9 cellular contexts compared by ENCODE assay signal in genomic region chr6:24358219-24358821, GRCh38. TPM values are rescaled to one million over a fixed set of nuclear protein-coding genes. Genes with fewer than 3 reads are reported as not detected.
DNase-seq lines count a peak whose midpoint lies in the region; ATAC-seq, FAIRE-seq and TF ChIP-seq lines count a peak whose summit lies in the region.
"Had no signal": no experiment of that assay in that cellular context is flagged by ENCODE, and none has a peak within 500 bp of the region (broad histone marks: within the 10 kb centered on the region; RNA-seq: fewer than 3 reads in every experiment).

No MANE protein-coding gene starts in this region.

- H3K27ac ChIP-seq in adrenal gland (no peak overlapping the region), transverse colon (peak overlapping the region in 3 of 4 donors; percentile 53 to 65 (median 59))
- H3K27ac ChIP-seq: neutrophil had no signal

- FAIRE-seq in urothelium cell line (lab: Jason Lieb, UNC): no peak

- ATAC-seq in memory B cell (ENCODE audit: low read depth) (no peak), HG02763 (IDR thresholded peaks at IDR 0.05; ENCODE audit: unreplicated experiment) (no peak)

- in situ Hi-C loops in transverse colon (cut with MboI; ENCODE audit: low pct_ligation_motif_present in 1 of 4, low pct_unique_long_range_greater_than_20kb in 1 of 4, low sequenced_read_pairs in 3 of 4): no loop called here

- TF ChIP-seq CTCF in adrenal gland (IDR thresholded peaks at IDR 0.05) (no peak), transverse colon (IDR thresholded peaks at IDR 0.05) (no peak)

- H3K9me3 ChIP-seq in adrenal gland (replicated peaks in 1 of 3) (no peaks in the 10 kb centered on the region), transverse colon (no peaks in the 10 kb centered on the region)
- H3K9me3 ChIP-seq: neutrophil had no signal

- H3K36me3 ChIP-seq in adrenal gland (replicated peaks in 1 of 2) (no peaks in the 10 kb centered on the region), transverse colon (no peaks in the 10 kb centered on the region)
- H3K36me3 ChIP-seq: neutrophil had no signal

- H3K4me3 ChIP-seq in adrenal gland: peak overlapping the region in 2 of 4 donors; percentile 7 to 44
- peak overlapping the region in 3 of 4 donors; percentile 38 to 58 (median 47) for H3K4me3 ChIP-seq in transverse colon

- H3K4me1 Mint-ChIP-seq in activated naive CD4-positive, alpha-beta T cell treated with anti-CD3 and anti-CD28 coated beads, Interleukin-2, amount 10 ng/mL, durations not matched to agents 7 days and 5 days: peaks cover 20% of the 10 kb centered on the region
- peaks cover 17% of the 10 kb centered on the region for H3K4me1 Mint-ChIP-seq in memory B cell

- H3K27me3 ChIP-seq in adrenal gland (no peaks in the 10 kb centered on the region), transverse colon (peaks cover 5% of the 10 kb centered on the region)

- peak; percentile 21 for DNase-seq in activated naive CD4-positive, alpha-beta T cell treated with anti-CD3 and anti-CD28 coated beads, Interleukin-2, amount 10 ng/mL, durations not matched to agents 7 days and 5 days
- no peak for DNase-seq in activated naive CD4-positive, alpha-beta T cell (lab: John Stamatoyannopoulos, UW)
- DNase-seq in adrenal gland (peak in 5 of 7 donors; percentile 15 to 63 (median 37)), memory B cell (ENCODE audit: low spot score in 2 of 2) (no peak), transverse colon (no peak), urothelium cell line (ENCODE audit: low spot score) (no peak), NCI-H2196 (lab: John Stamatoyannopoulos, UW; ENCODE audit: unreplicated experiment) (no peak)

- no peaks in the 10 kb centered on the region for H3K36me3 Mint-ChIP-seq in activated naive CD4-positive, alpha-beta T cell treated with anti-CD3 and anti-CD28 coated beads, Interleukin-2, amount 10 ng/mL, durations not matched to agents 7 days and 5 days
- no peaks in the 10 kb centered on the region for H3K36me3 Mint-ChIP-seq in memory B cell

- TF ChIP-seq POLR2A in adrenal gland (IDR thresholded peaks at IDR 0.05): no peak
- no peak for TF ChIP-seq POLR2A in transverse colon (IDR thresholded peaks at IDR 0.05)

- H3K9me3 Mint-ChIP-seq in activated naive CD4-positive, alpha-beta T cell treated with anti-CD3 and anti-CD28 coated beads, Interleukin-2, amount 10 ng/mL, durations not matched to agents 7 days and 5 days: no peaks in the 10 kb centered on the region
- H3K9me3 Mint-ChIP-seq in memory B cell: no peaks in the 10 kb centered on the region

- CTCF ChIA-PET in activated naive CD4-positive, alpha-beta T cell treated with anti-CD3 and anti-CD28 coated beads, Interleukin-2, amount 10 ng/mL, durations not matched to agents 7 days and 5 days (lab: Charles Lee): interaction anchor here (0.9 kb wide), 1 partner anchor 75 kb away, joined by 5 read pairs; no protein-coding TSS in a partner anchor

- peaks cover 44% of the 10 kb centered on the region for H3K27me3 Mint-ChIP-seq in activated naive CD4-positive, alpha-beta T cell treated with anti-CD3 and anti-CD28 coated beads, Interleukin-2, amount 10 ng/mL, durations not matched to agents 7 days and 5 days
- H3K27me3 Mint-ChIP-seq in memory B cell: peaks cover 8% of the 10 kb centered on the region

- intact Hi-C loops in adrenal gland (cut with DNase I): no loop called here
- intact Hi-C loops in transverse colon (cut with DNase I; ENCODE audit: low total_unique reads): no loop called here

- H3K4me1 ChIP-seq in adrenal gland (replicated peaks in 1 of 2) (peaks cover 5 to 10% of the 10 kb centered on the region in 2 donors), transverse colon (peaks cover 3 to 25% (median 16%) of the 10 kb centered on the region in 4 donors)

- 43 to 55% (median 48%) methylated on average over 12 of the region's 12 CpGs for WGBS in adrenal gland, 4 donors
- 38 to 40% methylated on average over 4 to 12 of the region's 12 CpGs for WGBS in transverse colon (ENCODE audit: low coverage in 1 of 2), 2 donors

- no peak for TF ChIP-seq EP300 in transverse colon (IDR thresholded peaks at IDR 0.05; ENCODE audit: low read depth)

- H3K27ac Mint-ChIP-seq in activated naive CD4-positive, alpha-beta T cell treated with anti-CD3 and anti-CD28 coated beads, Interleukin-2, amount 10 ng/mL, durations not matched to agents 7 days and 5 days: no peak overlapping the region
- H3K27ac Mint-ChIP-seq in memory B cell: no peak overlapping the region

- peak overlapping the region; percentile 19 for H3K4me3 Mint-ChIP-seq in activated naive CD4-positive, alpha-beta T cell treated with anti-CD3 and anti-CD28 coated beads, Interleukin-2, amount 10 ng/mL, durations not matched to agents 7 days and 5 days
- H3K4me3 Mint-ChIP-seq in memory B cell: peak overlapping the region; percentile 70

RNA-seq across cellular contexts. Expression of gene DCDC2, which starts 0.5 kb away (rescaled TPM):
- total RNA-seq in adrenal gland (1 to 10 TPM in 4 of 8 donors, under 1 TPM in 4; 0.52 to 3.6 (median 1.0) TPM), transverse colon (1 to 10 TPM in 2 of 4 donors, under 1 TPM in 1, not detected in 1; 0.64 to 1.6 (median 1.2) TPM)
- 1 to 10 TPM in 2 of 3 donors, under 1 TPM in 1; 0.18 to 1.2 (median 1.1) TPM for polyA plus RNA-seq in adrenal gland

RNA-seq across cellular contexts. Expression of gene MRS2, which starts 44.4 kb away (rescaled TPM):
- total RNA-seq in adrenal gland (10 to 100 TPM; 23.4 to 41.3 (median 27.7) TPM), transverse colon (10 to 100 TPM; 18.7 to 45.3 (median 33.5) TPM)
- 10 to 100 TPM; 11.2 to 30.5 (median 11.8) TPM for polyA plus RNA-seq in adrenal gland

Comparison
In these comparisons a context has a peak if more than half of its experiments do, and no peak if none do; other contexts are left out.
1. DNase-seq: peak in activated naive CD4-positive, alpha-beta T cell treated with anti-CD3 and anti-CD28 coated beads, Interleukin-2, amount 10 ng/mL, durations not matched to agents 7 days and 5 days (single experiment) and adrenal gland (5 of 7); none in activated naive CD4-positive, alpha-beta T cell (0 of 4), memory B cell (0 of 2), transverse colon (single experiment), urothelium cell line (single experiment) and NCI-H2196 (single experiment).
2. H3K27ac ChIP-seq: peak in transverse colon (3 of 4); none in adrenal gland (0 of 5).